8 cellular contexts compared by ENCODE assay signal in the genomic region with DNA sequence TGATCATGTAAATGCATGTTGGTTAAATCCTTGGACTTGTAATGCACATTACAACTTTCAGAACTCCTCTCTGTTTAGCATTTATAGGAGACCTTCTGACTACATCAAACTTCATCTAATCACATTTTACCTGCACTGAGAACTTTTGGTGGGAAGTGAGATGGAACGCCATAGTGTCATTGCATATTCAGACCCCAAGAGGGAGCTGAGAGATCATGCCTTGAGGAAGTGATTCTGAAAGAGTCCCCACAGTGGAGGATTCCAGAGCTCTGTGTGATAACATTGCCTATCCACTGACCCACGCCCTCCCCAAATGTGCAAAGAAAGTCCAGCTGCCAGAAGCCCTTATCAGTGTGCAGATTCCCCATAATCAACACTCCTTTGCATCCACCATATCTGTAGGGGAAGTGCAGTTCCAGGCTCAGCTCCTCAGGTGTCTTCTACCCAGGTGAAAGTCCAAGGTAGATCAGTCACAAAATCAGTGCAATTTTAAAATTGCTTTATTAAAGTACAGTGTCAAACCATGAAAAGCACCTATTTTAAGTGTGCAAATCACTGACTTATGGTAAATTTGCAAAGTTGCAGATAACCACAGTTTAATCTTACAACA.
DNase-seq lines count a peak whose midpoint lies in the region; ATAC-seq and TF ChIP-seq lines count a peak whose summit lies in the region.

No MANE protein-coding gene starts in this region.

- ATAC-seq in activated CD8-positive, alpha-beta T cell treated with anti-CD3 and anti-CD28 coated beads, Interleukin-2, amount 10 ng/mL, durations not matched to agents 7 days and 5 days, result no peak
- no peak for ATAC-seq in stimulated activated naive CD8-positive, alpha-beta T cell treated with anti-CD3 and anti-CD28 coated beads, Interleukin-15, Interleukin-2, amounts not matched to agents 100 U/mL and 50 U/mL, for 24 hours
- ATAC-seq in HG02588 (IDR thresholded peaks at IDR 0.05; ENCODE audit: unreplicated experiment), result no peak

- POLR2A ChIA-PET in activated CD8-positive, alpha-beta T cell treated with anti-CD3 and anti-CD28 coated beads, Interleukin-2, amount 10 ng/mL, durations not matched to agents 7 days and 5 days (lab: Charles Lee), result no interaction called here

- no peaks in the 10 kb centered on the region for H3K9me3 Mint-ChIP-seq in activated CD8-positive, alpha-beta T cell treated with anti-CD3 and anti-CD28 coated beads, Interleukin-2, amount 10 ng/mL, durations not matched to agents 7 days and 5 days (ENCODE audit: insufficient read depth)

- no peaks in the 10 kb centered on the region for H3K36me3 Mint-ChIP-seq in activated CD8-positive, alpha-beta T cell treated with anti-CD3 and anti-CD28 coated beads, Interleukin-2, amount 10 ng/mL, durations not matched to agents 7 days and 5 days (ENCODE audit: low read depth)

- H3K27me3 Mint-ChIP-seq in activated CD8-positive, alpha-beta T cell treated with anti-CD3 and anti-CD28 coated beads, Interleukin-2, amount 10 ng/mL, durations not matched to agents 7 days and 5 days (ENCODE audit: low read depth), result peaks cover 11% of the 10 kb centered on the region

- H3K27ac Mint-ChIP-seq in activated CD8-positive, alpha-beta T cell treated with anti-CD3 and anti-CD28 coated beads, Interleukin-2, amount 10 ng/mL, durations not matched to agents 7 days and 5 days, result no peak overlapping the region

- TF ChIP-seq CTCF in vagina (IDR thresholded peaks at IDR 0.05), result peak; percentile 9 to 29 (median 13)

- DNase-seq in activated CD4-positive, alpha-beta T cell treated with anti-CD3 and anti-CD28 coated beads for 48 hours, result peak; percentile 5
- DNase-seq in activated CD4-positive, alpha-beta T cell treated with anti-CD3 and anti-CD28 coated beads for 4 hours, result no peak
- peak; percentile 15 for DNase-seq in LHCN-M2 (ENCODE audit: low read depth)
- DNase-seq in activated CD8-positive, alpha-beta T cell treated with anti-CD3 and anti-CD28 coated beads, Interleukin-2, amount 10 ng/mL, durations not matched to agents 7 days and 5 days, result peak; percentile 26
- peak; percentile 39 for DNase-seq in iris pigment epithelial cell (ENCODE audit: low read depth)
- DNase-seq in vagina (ENCODE audit: extremely low spot score in 2 of 2), result no peak
- no peak for DNase-seq in stimulated activated naive CD8-positive, alpha-beta T cell treated with anti-CD3 and anti-CD28 coated beads, Interleukin-15, Interleukin-2, amounts not matched to agents 100 U/mL and 50 U/mL, for 24 hours

- TF ChIP-seq POLR2A in vagina (IDR thresholded peaks at IDR 0.05), result no peak

- H3K27ac ChIP-seq in vagina, result no peak overlapping the region

- no peaks in the 10 kb centered on the region for H3K9me3 ChIP-seq in vagina

- H3K4me3 Mint-ChIP-seq in activated CD8-positive, alpha-beta T cell treated with anti-CD3 and anti-CD28 coated beads, Interleukin-2, amount 10 ng/mL, durations not matched to agents 7 days and 5 days, result no peak overlapping the region

- no peaks in the 10 kb centered on the region for H3K4me1 ChIP-seq in vagina

- intact Hi-C loops in vagina (cut with DNase I), result no loop called here

- H3K4me1 Mint-ChIP-seq in activated CD8-positive, alpha-beta T cell treated with anti-CD3 and anti-CD28 coated beads, Interleukin-2, amount 10 ng/mL, durations not matched to agents 7 days and 5 days (ENCODE audit: low read depth), result no peaks in the 10 kb centered on the region

- no peaks in the 10 kb centered on the region for H3K27me3 ChIP-seq in vagina

- no peak overlapping the region for H3K4me3 ChIP-seq in vagina

- H3K36me3 ChIP-seq in vagina, result no peaks in the 10 kb centered on the region

- CTCF ChIA-PET in activated CD8-positive, alpha-beta T cell treated with anti-CD3 and anti-CD28 coated beads, Interleukin-2, amount 10 ng/mL, durations not matched to agents 7 days and 5 days (lab: Charles Lee), result interaction anchor here (0.6 to 1.7 kb wide), 13 partner anchors 10 to 81 kb away, joined by 3 to 11 read pairs (median 4); no protein-coding TSS in a partner anchor

Comparison
In these comparisons a context has a peak if more than half of its experiments do, and no peak if none do; other contexts are left out.
1. DNase-seq: peak in activated CD4-positive, alpha-beta T cell treated with anti-CD3 and anti-CD28 coated beads for 48 hours (single experiment), LHCN-M2 (single experiment), activated CD8-positive, alpha-beta T cell treated with anti-CD3 and anti-CD28 coated beads, Interleukin-2, amount 10 ng/mL, durations not matched to agents 7 days and 5 days (single experiment) and iris pigment epithelial cell (single experiment); none in activated CD4-positive, alpha-beta T cell treated with anti-CD3 and anti-CD28 coated beads for 4 hours (0 of 2), vagina (0 of 2) and stimulated activated naive CD8-positive, alpha-beta T cell treated with anti-CD3 and anti-CD28 coated beads, Interleukin-15, Interleukin-2, amounts not matched to agents 100 U/mL and 50 U/mL, for 24 hours (single experiment).